In genomic region chrX:111445485-111445884, GRCh38 we compare ENCODE assay signal across 9 cellular contexts. TPM values are rescaled to one million over a fixed set of nuclear protein-coding genes. Genes with fewer than 3 reads are reported as not detected.
DNase-seq lines count a peak whose midpoint lies in the region; ATAC-seq and TF ChIP-seq lines count a peak whose summit lies in the region.
"Had no signal": no experiment of that assay in that cellular context is flagged by ENCODE, and none has a peak within 500 bp of the region (broad histone marks: within the 10 kb centered on the region; RNA-seq: fewer than 3 reads in every experiment).

No MANE protein-coding gene starts in this region.

- POLR2A ChIA-PET in Panc1 (lab: Charles Lee) = no interaction called here

- H3K36me3 ChIP-seq in Panc1 (ENCODE audit: control insufficient read depth, insufficient read depth, low read length) = no peaks in the 10 kb centered on the region
- no peaks in the 10 kb centered on the region for H3K36me3 ChIP-seq in esophagus muscularis mucosa
- no peaks in the 10 kb centered on the region for H3K36me3 ChIP-seq in prostate gland
- no peaks in the 10 kb centered on the region for H3K36me3 ChIP-seq in suprapubic skin

- H3K27ac ChIP-seq in Panc1 (ENCODE audit: low read length) = no peak overlapping the region
- no peak overlapping the region for H3K27ac ChIP-seq in esophagus muscularis mucosa (replicated peaks in 1 of 4)
- H3K27ac ChIP-seq in prostate gland = no peak overlapping the region
- no peak overlapping the region for H3K27ac ChIP-seq in suprapubic skin

- DNase-seq in AG09319 (ENCODE audit: extremely low read depth, low read depth) (no peak), KBM-7 (peak; percentile 62), Panc1 (ENCODE audit: low read depth, low spot score) (peak; percentile 20), esophagus muscularis mucosa (ENCODE audit: extremely low spot score) (no peak), prostate gland (ENCODE audit: low spot score) (no peak), activated gamma-delta T cell treated with Interleukin-2 at 50 U/mL for 16 hours (no peak), suprapubic skin (ENCODE audit: low spot score in 2 of 2) (no peak)

- H3K9me3 ChIP-seq in Panc1 (ENCODE audit: control insufficient read depth, insufficient read depth, low read depth, low read length) (no peaks in the 10 kb centered on the region), esophagus muscularis mucosa (no peaks in the 10 kb centered on the region), prostate gland (no peaks in the 10 kb centered on the region), suprapubic skin (no peaks in the 10 kb centered on the region)

- no peaks in the 10 kb centered on the region for H3K4me1 ChIP-seq in Panc1 (ENCODE audit: control insufficient read depth, insufficient read depth, low read length)
- H3K4me1 ChIP-seq in esophagus muscularis mucosa = no peaks in the 10 kb centered on the region
- H3K4me1 ChIP-seq in prostate gland (replicated peaks) = no peaks in the 10 kb centered on the region
- no peaks in the 10 kb centered on the region for H3K4me1 ChIP-seq in suprapubic skin

- peak; percentile 54 for ATAC-seq in GM18498 (IDR thresholded peaks at IDR 0.05; ENCODE audit: unreplicated experiment)
- ATAC-seq in Panc1 = no peak

- TF ChIP-seq EP300 in esophagus muscularis mucosa (IDR thresholded peaks at IDR 0.05) (no peak), suprapubic skin (IDR thresholded peaks at IDR 0.05) (no peak)

- TF ChIP-seq CTCF in AG09319 (IDR thresholded peaks at IDR 0.05; ENCODE audit: low read depth, low read length) (peak; percentile 57), Panc1 (IDR thresholded peaks at IDR 0.05) (peak; percentile 63; the same call in 1 of the 2 replicates), esophagus muscularis mucosa (IDR thresholded peaks at IDR 0.05) (peak; percentile 22 to 53 (median 50)), prostate gland (IDR thresholded peaks at IDR 0.05) (peak in 3 of 4 experiments; percentile 21 to 38 (median 25)), suprapubic skin (IDR thresholded peaks at IDR 0.05) (peak in 1 of 2 donors; percentile 33)

- H3K27me3 ChIP-seq in Panc1 (ENCODE audit: control insufficient read depth, insufficient read depth, low read length) = no peaks in the 10 kb centered on the region; the same call in 1 of the 2 replicates
- H3K27me3 ChIP-seq in esophagus muscularis mucosa = no peaks in the 10 kb centered on the region
- no peaks in the 10 kb centered on the region for H3K27me3 ChIP-seq in prostate gland (replicated peaks; ENCODE audit: insufficient read depth)
- H3K27me3 ChIP-seq in suprapubic skin = no peaks in the 10 kb centered on the region

- in situ Hi-C loops in KBM-7 (cut with MboI; ENCODE audit: low pct_unique_long_range_greater_than_20kb, low sequenced_read_pairs) = no loop called here
- in situ Hi-C loops in Panc1 (cut with HindIII; ENCODE audit: low pct_unique_long_range_greater_than_20kb, low sequenced_read_pairs) = no loop called here

- CTCF ChIA-PET in Panc1 (lab: Charles Lee) = no interaction called here

- no TSS peak for BruUV-seq in Panc1 (replicated peaks; lab: Mats Ljungman, UMichigan)

- H3K4me3 ChIP-seq in Panc1 (ENCODE audit: low read depth in 2 of 2, low read length in 2 of 2) = no peak overlapping the region
- H3K4me3 ChIP-seq in esophagus muscularis mucosa = no peak overlapping the region
- H3K4me3 ChIP-seq in prostate gland = no peak overlapping the region
- H3K4me3 ChIP-seq in suprapubic skin = no peak overlapping the region

- intact Hi-C loops in Panc1 (cut with micrococcal nuclease; ENCODE audit: unreplicated experiment) = loop anchor here (5.0 to 10.0 kb wide), 5 partner anchors 181 to 991 kb away; partner anchors contain the start of gene PAK3
- intact Hi-C loops in esophagus muscularis mucosa (cut with DNase I) = loop anchor here (10.0 kb wide), 2 partner anchors 281 to 351 kb away; partner anchors contain the start of gene PAK3
- intact Hi-C loops in prostate gland (cut with DNase I) = no loop called here

- TF ChIP-seq POLR2A in esophagus muscularis mucosa (IDR thresholded peaks at IDR 0.05; ENCODE audit: low read depth) (no peak), prostate gland (IDR thresholded peaks at IDR 0.05) (no peak), suprapubic skin (IDR thresholded peaks at IDR 0.05) (no peak)

- 28% methylated on average over 3 of the region's 3 CpGs for WGBS in esophagus muscularis mucosa
- WGBS in prostate gland = 34% methylated on average over 3 of the region's 3 CpGs
- 24% methylated on average over 3 of the region's 3 CpGs for WGBS in suprapubic skin

RNA-seq across cellular contexts. Expression of gene DCX, which starts 33.5 kb away (rescaled TPM):
- 0.13 TPM for total RNA-seq in Panc1 (2021; ENCODE audit: unreplicated experiment)
- polyA plus RNA-seq in Panc1 (2012; ENCODE audit: insufficient read length) = not detected
- under 1 TPM in 3 of 4 donors, not detected in 1; under 0.01 to 0.13 (median 0.11) TPM for total RNA-seq in esophagus muscularis mucosa
- under 1 TPM in 1 of 2 donors, not detected in 1; 0.17 TPM for total RNA-seq in prostate gland
- total RNA-seq in suprapubic skin = under 1 TPM in 1 of 4 donors, not detected in 3; 0.42 TPM
- total RNA-seq: subcutaneous adipose tissue had no signal

Comparison
In these comparisons a context has a peak if more than half of its experiments do, and no peak if none do; other contexts are left out.
1. DNase-seq: peak in KBM-7 (single experiment) and Panc1 (single experiment); none in AG09319 (single experiment), esophagus muscularis mucosa (single experiment), prostate gland (single experiment), activated gamma-delta T cell treated with Interleukin-2 at 50 U/mL for 16 hours (single experiment) and suprapubic skin (0 of 2).